Comparison of ENCODE assay signal across 7 cellular contexts in the genomic region with DNA sequence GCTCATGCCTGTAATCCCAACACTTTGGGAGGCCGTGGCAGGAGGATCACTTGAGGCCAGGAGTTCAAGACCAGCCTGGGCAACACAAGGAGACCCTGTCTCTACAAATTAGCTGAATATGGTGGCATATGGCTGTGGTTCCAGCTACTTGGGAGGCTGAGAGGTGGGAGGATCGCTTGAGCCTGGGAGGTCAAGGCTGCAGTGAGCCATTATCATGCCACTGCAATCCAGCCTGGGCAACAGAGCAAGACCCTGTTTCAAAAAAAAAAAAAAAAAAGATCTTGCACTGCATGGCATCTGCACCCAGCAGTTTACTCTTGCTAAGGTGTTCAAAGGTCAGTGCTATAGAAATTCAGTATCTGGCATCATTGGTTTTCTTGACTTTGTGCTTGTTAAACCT. TPM values are rescaled to one million over a fixed set of nuclear protein-coding genes. Genes with fewer than 3 reads are reported as not detected.
DNase-seq lines count a peak whose midpoint lies in the region; ATAC-seq, FAIRE-seq and TF ChIP-seq lines count a peak whose summit lies in the region.
"Not testable (repeated sequence)": the region's sequence is repeated elsewhere in the genome, so short reads cannot be mapped to it uniquely, and the experiment has no call there.

No MANE protein-coding gene starts in this region.

- FAIRE-seq in kidney (lab: Jason Lieb, UNC); HepG2 (lab: Jason Lieb, UNC): not testable (repeated sequence)

- not testable (repeated sequence) for H2AFZ ChIP-seq in HepG2 (ENCODE audit: low read length)

- not testable (repeated sequence) for H3K27me3 ChIP-seq in BLaER1 treated with 17β-estradiol and CSF1 and Interleukin-3, amounts not matched to agents 10 nM and 100 nM; HepG2 (ENCODE audit: control insufficient read depth in 1 of 2, insufficient read depth in 2 of 2, low read length in 2 of 2)

- not testable (repeated sequence) for H3K9me3 ChIP-seq in BLaER1 treated with 17β-estradiol and CSF1 and Interleukin-3, amounts not matched to agents 10 nM and 100 nM (replicated peaks in 1 of 11); HEK293 (ENCODE audit: control insufficient read depth, insufficient read depth, low read depth, low read length); kidney (ENCODE audit: control insufficient read depth in 1 of 2, low read length in 2 of 2); HepG2 (ENCODE audit: low read length)

- intact Hi-C loops in kidney (cut with DNase I): not testable (repeated sequence)
- intact Hi-C loops in HepG2 (cut with micrococcal nuclease; ENCODE audit: unreplicated experiment) (loop anchor here (10.0 kb wide), 1 partner anchor 64 kb away; no protein-coding TSS in a partner anchor), posterior vena cava (cut with DNase I) (loop anchor here in 1 of 2 donors (1.0 kb wide), 1 partner anchor 23 kb away; no protein-coding TSS in a partner anchor)

- CTCF ChIA-PET in HEK293 (lab: Yijun Ruan, JAX) (interaction anchor here (0.6 kb wide), 2 partner anchors 21 to 144 kb away, joined by 3 read pairs; no protein-coding TSS in a partner anchor), WTC11 (lab: Charles Lee) (interaction anchor here (2.4 kb wide), 1 partner anchor 10 kb away, joined by 23 read pairs; no protein-coding TSS in a partner anchor)
- CTCF ChIA-PET in HepG2 (lab: Yijun Ruan, JAX; ENCODE audit: low intra/inter-chr PET ratio, low total read pairs): not testable (repeated sequence)

- not testable (repeated sequence) for H3K4me3 Mint-ChIP-seq in WTC11; chondrocyte (ENCODE audit: unreplicated experiment)

- not testable (repeated sequence) for TF ChIP-seq EP300 in HepG2 (IDR thresholded peaks at IDR 0.05; ENCODE audit: low read depth in 2 of 2, low read length in 2 of 2); HepG2 (CRISPR knock-in tag; IDR thresholded peaks at IDR 0.05; ENCODE audit: borderline replicate concordance)

- peak overlapping the region in 1 of 11 experiments; percentile 9; a peak in 1 of 22 replicates for H3K9ac ChIP-seq in BLaER1 treated with 17β-estradiol and CSF1 and Interleukin-3, amounts not matched to agents 10 nM and 100 nM
- H3K9ac ChIP-seq in kidney (ENCODE audit: low read length in 2 of 2); HepG2 (ENCODE audit: insufficient read depth, low read depth, low read length): not testable (repeated sequence)

- H3K4me2 ChIP-seq in BLaER1 treated with 17β-estradiol and CSF1 and Interleukin-3, amounts not matched to agents 10 nM and 100 nM: peak overlapping the region in 10 of 11 experiments; percentile 53 to 86 (median 68); a peak in 17 of 22 replicates
- H3K4me2 ChIP-seq in HepG2 (ENCODE audit: low read depth, low read length): not testable (repeated sequence)

- DNase-seq in WTC11 (ENCODE audit: low spot score); HepG2 (ENCODE audit: low spot score): not testable (repeated sequence)
- peak; percentile 6 for DNase-seq in chondrocyte (ENCODE audit: low spot score)
- peak; percentile 23 for DNase-seq in kidney
- peak; percentile 19 for DNase-seq in posterior vena cava (ENCODE audit: low spot score)

- in situ Hi-C loops in HepG2 (cut with HindIII; ENCODE audit: extremely low pct_ligation_motif_present, low pct_unique_long_range_greater_than_20kb): not testable (repeated sequence)

- not testable (repeated sequence) for BruUV-seq in HepG2 (replicated peaks; lab: Mats Ljungman, UMichigan)

- not testable (repeated sequence) for H3K36me3 Mint-ChIP-seq in WTC11; chondrocyte (ENCODE audit: low read depth)

- not testable (repeated sequence) for H3K27me3 Mint-ChIP-seq in WTC11 (ENCODE audit: low read depth); chondrocyte (ENCODE audit: low read depth)

- POLR2A ChIA-PET in HEK293 (lab: Yijun Ruan, JAX); WTC11 (lab: Charles Lee); HepG2 (lab: Yijun Ruan, JAX): not testable (repeated sequence)

- 64% methylated on average over 1 of the region's 2 CpGs for WGBS in HepG2 (ENCODE audit: low lambda C conversion rate)

- not testable (repeated sequence) for H4K20me1 ChIP-seq in BLaER1 treated with 17β-estradiol and CSF1 and Interleukin-3, amounts not matched to agents 10 nM and 100 nM; HepG2 (ENCODE audit: insufficient read depth, low read length)

- not testable (repeated sequence) for TF ChIP-seq RAD21 in HepG2 (CRISPR knock-in tag; IDR thresholded peaks at IDR 0.05)

- H3K36me3 ChIP-seq in BLaER1 treated with 17β-estradiol and CSF1 and Interleukin-3, amounts not matched to agents 10 nM and 100 nM; HEK293 (ENCODE audit: control insufficient read depth in 2 of 2, insufficient read depth in 1 of 2, low read length in 2 of 2); kidney (ENCODE audit: control insufficient read depth in 1 of 2, insufficient read depth in 2 of 2, low read length in 2 of 2); HepG2 (replicated peaks in 1 of 2; ENCODE audit: control insufficient read depth in 1 of 2, insufficient read depth in 2 of 2, low read length in 2 of 2): not testable (repeated sequence)

- H3K9me3 Mint-ChIP-seq in WTC11; chondrocyte (ENCODE audit: low read depth): not testable (repeated sequence)

- H3K4me1 ChIP-seq in BLaER1 treated with 17β-estradiol and CSF1 and Interleukin-3, amounts not matched to agents 10 nM and 100 nM: peaks cover 10 to 60% (median 35%) of the 10 kb centered on the region in 10 experiments; a peak in 19 of 20 replicates
- H3K4me1 ChIP-seq in HEK293 (ENCODE audit: control insufficient read depth, insufficient read depth, low read length); kidney (ENCODE audit: control insufficient read depth in 1 of 2, insufficient read depth in 1 of 2, low read depth in 1 of 2, low read length in 2 of 2): not testable (repeated sequence)
- H3K4me1 ChIP-seq in HepG2 (ENCODE audit: insufficient read depth, low read length): peaks cover 14% of the 10 kb centered on the region

- H3K4me3 ChIP-seq in BLaER1 treated with 17β-estradiol and CSF1 and Interleukin-3, amounts not matched to agents 10 nM and 100 nM; HEK293 (ENCODE audit: low read depth, low read length); kidney (ENCODE audit: low read length in 2 of 2); HepG2 (replicated peaks in 1 of 3; ENCODE audit: insufficient read depth in 1 of 3, low read depth in 2 of 3, low read length in 3 of 3): not testable (repeated sequence)

- not testable (repeated sequence) for H3K27ac Mint-ChIP-seq in WTC11; chondrocyte (ENCODE audit: unreplicated experiment)

- not testable (repeated sequence) for TF ChIP-seq CTCF in HEK293 (tag by site-specific recombination; IDR thresholded peaks at IDR 0.05); WTC11 (IDR thresholded peaks at IDR 0.05); chondrocyte (IDR thresholded peaks at IDR 0.05); kidney (IDR thresholded peaks at IDR 0.05; ENCODE audit: borderline replicate concordance, extremely low read depth, insufficient read depth); HepG2 (CRISPR knock-in tag; IDR thresholded peaks at IDR 0.05)

- not testable (repeated sequence) for H3K79me2 ChIP-seq in HepG2 (ENCODE audit: insufficient read depth, low read length)

- H3K4me1 Mint-ChIP-seq in WTC11; chondrocyte (ENCODE audit: low read depth): not testable (repeated sequence)

- not testable (repeated sequence) for TF ChIP-seq POLR2A in HepG2 (IDR thresholded peaks at IDR 0.05; ENCODE audit: insufficient read depth in 1 of 2, low read depth in 2 of 2, low read length in 2 of 2)

- not testable (repeated sequence) for ATAC-seq in WTC11, HepG2

- H3K27ac ChIP-seq in BLaER1 treated with 17β-estradiol and CSF1 and Interleukin-3, amounts not matched to agents 10 nM and 100 nM: peak overlapping the region in 10 of 11 experiments; percentile 12 to 69 (median 58); a peak in 17 of 22 replicates
- H3K27ac ChIP-seq in HEK293 (ENCODE audit: extremely low read depth, low read depth, low read length); kidney (ENCODE audit: low read depth in 2 of 2, low read length in 2 of 2); HepG2 (ENCODE audit: extremely low read length, insufficient read depth, low read length): not testable (repeated sequence)

RNA-seq across cellular contexts. Expression of a gene that starts 26.2 kb away (rescaled TPM):
- total RNA-seq in WTC11 (2021) (46.5 to 49.1 TPM (median 47.4 TPM) in 3 replicates), chondrocyte (55.8 to 69.9 TPM (median 57.9 TPM) in 3 replicates), kidney (58.8 TPM), HepG2 (2016; rRNA removed; fragmentation: Illumina TruSeq; extraction: Trizol) (52.4 and 93.1 TPM in 2 replicates), posterior vena cava (10 to 100 TPM; 52.3 to 53.5 TPM)
- polyA plus RNA-seq in kidney (ENCODE audit: insufficient read depth, low read depth, low replicate concordance) (2.8 TPM), HepG2 (2011; rRNA removed) (27.8 and 35.3 TPM in 2 replicates)
- 12.4 and 14.0 TPM in 2 replicates for total RNA-seq in HepG2 (2016; cell fraction: cytosol; rRNA removed; fragmentation: Illumina TruSeq; extraction: Trizol; ENCODE audit: low read depth)
- total RNA-seq in HepG2 (2016; cell fraction: insoluble cytoplasmic fraction; rRNA removed; fragmentation: Illumina TruSeq; extraction: Trizol): 47.7 and 84.1 TPM in 2 replicates
- 34.8 and 42.7 TPM in 2 replicates for total RNA-seq in HepG2 (2016; cell fraction: membrane; rRNA removed; fragmentation: Illumina TruSeq; extraction: Trizol)
- total RNA-seq in HepG2 (2016; cell fraction: nucleus; rRNA removed; fragmentation: Illumina TruSeq; extraction: Trizol): 127 and 142 TPM in 2 replicates
- polyA plus RNA-seq in HepG2 (2011; cell fraction: cytosol; rRNA removed): 13.6 and 17.7 TPM in 2 replicates
- polyA plus RNA-seq in HepG2 (2011; cell fraction: nucleus; rRNA removed): 58.4 and 59.3 TPM in 2 replicates
- polyA plus RNA-seq in HepG2 (2012): 20.6 and 33.4 TPM in 2 replicates
- polyA plus RNA-seq in HepG2 (2016; cell fraction: cytosol; fragmentation: Illumina TruSeq; extraction: Trizol; ENCODE audit: low read depth): 2.6 and 3.3 TPM in 2 replicates
- 17.4 and 19.8 TPM in 2 replicates for polyA plus RNA-seq in HepG2 (2016; cell fraction: insoluble cytoplasmic fraction; fragmentation: Illumina TruSeq; extraction: Trizol; ENCODE audit: low read depth)
- 3.9 and 4.9 TPM in 2 replicates for polyA plus RNA-seq in HepG2 (2016; cell fraction: membrane; fragmentation: Illumina TruSeq; extraction: Trizol; ENCODE audit: low read depth)
- polyA plus RNA-seq in HepG2 (2016; cell fraction: nucleus; fragmentation: Illumina TruSeq; extraction: Trizol; ENCODE audit: insufficient read depth, low read depth): 40.2 and 45.2 TPM in 2 replicates
- polyA minus RNA-seq in HepG2 (2011; rRNA and poly(A)+ RNA removed; ENCODE audit: low replicate concordance): 32.9 and 69.3 TPM in 2 replicates
- polyA minus RNA-seq in HepG2 (2011; cell fraction: cytosol; rRNA and poly(A)+ RNA removed): 55.2 and 63.0 TPM in 2 replicates
- polyA minus RNA-seq in HepG2 (2011; cell fraction: nucleus; rRNA and poly(A)+ RNA removed): 495 and 542 TPM in 2 replicates
